8 cellular contexts compared by ENCODE assay signal in the genomic region with DNA sequence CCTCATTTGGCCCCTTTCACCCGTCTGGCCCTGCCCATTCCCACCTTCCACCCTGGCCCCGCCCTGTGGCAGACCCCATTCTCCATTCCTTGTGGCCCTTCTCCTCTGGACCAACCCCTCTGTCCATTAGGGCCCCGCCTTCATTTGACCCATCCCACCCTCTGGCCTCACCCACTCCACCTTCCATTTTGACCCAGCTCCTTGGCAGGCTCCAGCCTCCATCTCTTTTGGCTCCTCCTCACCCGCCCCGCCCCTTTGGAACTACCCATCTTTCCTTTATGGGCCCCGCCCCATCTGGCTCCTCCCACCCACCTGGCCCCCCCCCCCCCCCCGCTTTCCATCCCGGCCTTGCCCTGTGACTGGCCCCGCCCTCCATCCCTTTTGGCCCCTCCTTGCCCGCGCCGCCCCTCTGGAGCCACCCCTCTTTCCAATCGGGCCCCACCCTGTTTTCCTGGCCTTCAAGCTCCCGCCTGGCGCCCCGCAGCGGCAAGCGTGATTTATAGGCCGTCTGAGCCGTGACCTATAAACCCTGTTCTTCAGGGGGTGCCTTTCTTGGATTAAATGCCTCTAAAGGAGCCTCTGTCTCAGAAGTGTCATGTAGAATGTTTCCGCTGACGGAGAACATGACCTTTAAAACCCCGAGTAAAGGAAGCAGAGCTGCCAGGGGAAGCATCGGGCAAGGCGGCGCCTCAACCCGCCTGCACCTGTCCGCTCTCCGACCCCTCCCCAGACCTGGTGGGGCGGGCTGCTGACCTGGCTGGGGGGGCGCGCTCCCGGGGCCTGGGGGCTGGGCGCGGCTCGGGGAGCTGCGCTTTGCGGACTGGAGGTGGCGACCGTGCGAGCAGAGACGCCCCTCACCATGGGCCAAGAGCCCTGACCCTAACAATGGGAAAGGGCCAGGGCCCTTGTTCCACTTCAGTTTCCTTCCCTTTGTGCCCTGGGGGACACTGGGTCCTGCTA.
DNase-seq lines count a peak whose midpoint lies in the region; ATAC-seq, FAIRE-seq and TF ChIP-seq lines count a peak whose summit lies in the region.

No MANE protein-coding gene starts in this region.

- H3K4me1 ChIP-seq in HCT116 (ENCODE audit: control insufficient read depth in 1 of 2, insufficient read depth in 2 of 2, low read length in 2 of 2): peaks cover 27 to 40% of the 10 kb centered on the region in 2 experiments
- peaks cover 6% of the 10 kb centered on the region for H3K4me1 ChIP-seq in RWPE2 (ENCODE audit: insufficient read depth, poor library complexity, severe bottlenecking)
- H3K4me1 ChIP-seq in astrocyte (ENCODE audit: insufficient read depth, low read length): peaks cover 16% of the 10 kb centered on the region

- ATAC-seq in HCT116: peak; percentile 82
- ATAC-seq in RWPE2 (ENCODE audit: low read depth): peak; percentile 59
- ATAC-seq in GM21786 (IDR thresholded peaks at IDR 0.05; ENCODE audit: unreplicated experiment): no peak
- no peak for ATAC-seq in HG02885 (IDR thresholded peaks at IDR 0.05; ENCODE audit: poor library complexity, unreplicated experiment)

- H3K4me2 ChIP-seq in HCT116 (ENCODE audit: low read length): peak overlapping the region; percentile 64
- H3K4me2 ChIP-seq in astrocyte (ENCODE audit: low read length): no peak overlapping the region

- no peaks in the 10 kb centered on the region for H3K27me3 ChIP-seq in HCT116 (ENCODE audit: insufficient read depth, low read length)
- peaks cover 7% of the 10 kb centered on the region for H3K27me3 ChIP-seq in RWPE2 (ENCODE audit: insufficient read depth, poor library complexity, severe bottlenecking)
- peaks cover 48% of the 10 kb centered on the region for H3K27me3 ChIP-seq in astrocyte (ENCODE audit: insufficient read depth, low read length)

- no peaks in the 10 kb centered on the region for H3K9me2 ChIP-seq in HCT116 (ENCODE audit: insufficient read depth)

- H3K27ac ChIP-seq in HCT116 (ENCODE audit: low read depth, low read length) (peak overlapping the region; percentile 39; the same call in 1 of the 2 replicates), RWPE2 (ENCODE audit: poor library complexity, severe bottlenecking) (no peak overlapping the region), astrocyte (ENCODE audit: low read depth, low read length) (no peak overlapping the region)

- TF ChIP-seq RAD21 in HCT116 (IDR thresholded peaks at IDR 0.05; ENCODE audit: low read depth): no peak; the same call in none of the 2 replicates

- H3K79me2 ChIP-seq in HCT116 (ENCODE audit: insufficient read depth, low read length) (no peaks in the 10 kb centered on the region), astrocyte (ENCODE audit: insufficient read depth, low read length) (no peaks in the 10 kb centered on the region)

- peak overlapping the region; percentile 27 for H3K4me3 Mint-ChIP-seq in astrocyte (ENCODE audit: unreplicated experiment)

- whole genome bisulfite sequencing in lower leg skin, 2 donors: 5 to 11% methylated on average over 23 to 42 of the region's 42 CpGs

- H3K36me3 Mint-ChIP-seq in astrocyte (ENCODE audit: low read depth, unreplicated experiment): no peaks in the 10 kb centered on the region

- FAIRE-seq in astrocyte (lab: Jason Lieb, UNC): no peak

- H3K36me3 ChIP-seq in HCT116 (ENCODE audit: control insufficient read depth in 1 of 2, insufficient read depth in 2 of 2, low read length in 2 of 2): no peaks in the 10 kb centered on the region
- H3K36me3 ChIP-seq in RWPE2 (ENCODE audit: low read depth): no peaks in the 10 kb centered on the region
- no peaks in the 10 kb centered on the region for H3K36me3 ChIP-seq in astrocyte (ENCODE audit: insufficient read depth, low read length)

- POLR2A ChIA-PET in HCT116 (lab: Charles Lee): interaction anchor here (0.7 to 0.9 kb wide), 2 partner anchors 27 to 154 kb away, joined by 3 to 5 read pairs; no protein-coding TSS in a partner anchor

- intact Hi-C loops in HCT116 (cut with micrococcal nuclease) (no loop called here), lower leg skin (cut with DNase I; ENCODE audit: low total_unique reads) (no loop called here)

- peak overlapping the region; percentile 21 to 25; a peak in 3 of 4 replicates for H3K4me3 ChIP-seq in HCT116 (replicated peaks in 1 of 2; ENCODE audit: low read depth in 1 of 2, low read length in 2 of 2)
- H3K4me3 ChIP-seq in RWPE2 (ENCODE audit: severe bottlenecking): no peak overlapping the region
- H3K4me3 ChIP-seq in astrocyte (ENCODE audit: insufficient read depth, low read depth, low read length): no peak overlapping the region
- H3K4me3 ChIP-seq in lower leg skin (ENCODE audit: low read depth, poor library complexity, severe bottlenecking): no peak overlapping the region

- no peak overlapping the region; the same call in 1 of the 2 replicates for H3K9ac ChIP-seq in HCT116 (ENCODE audit: low read length)
- H3K9ac ChIP-seq in astrocyte (ENCODE audit: low read length): no peak overlapping the region

- H3K9me3 ChIP-seq in HCT116 (ENCODE audit: control insufficient read depth in 1 of 2, insufficient read depth in 1 of 2, low read depth in 1 of 2, low read length in 2 of 2): no peaks in the 10 kb centered on the region
- no peaks in the 10 kb centered on the region for H3K9me3 ChIP-seq in RWPE2 (ENCODE audit: severe bottlenecking)
- H3K9me3 ChIP-seq in astrocyte (ENCODE audit: insufficient read depth, low read depth, low read length): no peaks in the 10 kb centered on the region

- CTCF ChIA-PET in HCT116 (lab: Charles Lee): interaction anchor here (0.6 to 1.6 kb wide), 3 partner anchors 75 to 790 kb away, joined by 3 to 13 read pairs (median 3); no protein-coding TSS in a partner anchor

- TF ChIP-seq POLR2A in HCT116 (IDR thresholded peaks at IDR 0.05; ENCODE audit: borderline replicate concordance, extremely low read depth, insufficient read depth, insufficient read length) (no peak), lower leg skin (IDR thresholded peaks at IDR 0.05) (no peak)

- no peak for TF ChIP-seq CTCF in HCT116 (IDR thresholded peaks at IDR 0.05 in 2 of 3, conservative IDR thresholded peaks at IDR 0.05 in 1 of 3; ENCODE audit: borderline replicate concordance in 1 of 3, insufficient read depth in 1 of 3, low read depth in 2 of 3, low read length in 2 of 3)
- peak; percentile 17 for TF ChIP-seq CTCF in RWPE2 (IDR thresholded peaks at IDR 0.05; ENCODE audit: poor library complexity, severe bottlenecking)
- no peak for TF ChIP-seq CTCF in astrocyte (IDR thresholded peaks at IDR 0.05; ENCODE audit: insufficient read depth, low read depth, low read length)
- TF ChIP-seq CTCF in lower leg skin (IDR thresholded peaks at IDR 0.05): no peak

- no peaks in the 10 kb centered on the region for H3K9me3 Mint-ChIP-seq in astrocyte (ENCODE audit: unreplicated experiment)

- H2AFZ ChIP-seq in HCT116 (ENCODE audit: low read depth, low read length, poor library complexity, severe bottlenecking) (peak overlapping the region; percentile 54), astrocyte (ENCODE audit: low read depth, low read length) (no peak overlapping the region)

- H3K27ac Mint-ChIP-seq in astrocyte (ENCODE audit: unreplicated experiment): no peak overlapping the region

- H4K20me1 ChIP-seq in HCT116 (ENCODE audit: insufficient read depth) (no peaks in the 10 kb centered on the region), astrocyte (ENCODE audit: insufficient read depth, low read length) (no peaks in the 10 kb centered on the region)

- RAD21 ChIA-PET in HCT116 (lab: Charles Lee; ENCODE audit: low non-redundant PET in 1 of 2, low total read pairs in 2 of 2, uncharacterized antibody in 2 of 2, unreplicated experiment in 2 of 2): interaction anchor here in 1 of 2 experiments (0.6 kb wide), 1 partner anchor 236 kb away, joined by 3 read pairs; no protein-coding TSS in a partner anchor

- DNase-seq in HCT116 (ENCODE audit: low read depth, low spot score) (peak; percentile 88), RWPE2 (ENCODE audit: low spot score) (peak; percentile 86), astrocyte (ENCODE audit: low read depth) (no peak), lower leg skin (ENCODE audit: low spot score in 2 of 2) (peak; percentile 20 to 92), T1000 (lab: John Stamatoyannopoulos, UW) (no peak)
- DNase-seq in stimulated activated CD8-positive, alpha-beta memory T cell treated with anti-CD3 and anti-CD28 coated beads, Interleukin-7, amount 100 ng/mL, for 24 hours (ENCODE audit: low read depth): peak; percentile 25

- peaks cover 33% of the 10 kb centered on the region for H3K27me3 Mint-ChIP-seq in astrocyte (ENCODE audit: low read depth, unreplicated experiment)

- no TSS peak for BruUV-seq in HCT116 (replicated peaks; lab: Mats Ljungman, UMichigan)

- peaks cover 3% of the 10 kb centered on the region for H3K4me1 Mint-ChIP-seq in astrocyte (ENCODE audit: low read depth, unreplicated experiment)

TF ChIP-seq in HCT116, 20 proteins besides CTCF, POLR2A, EP300 and RAD21:
- TF ChIP-seq CBX3 (IDR thresholded peaks at IDR 0.05; ENCODE audit: low read depth): no peak
- no peak for TF ChIP-seq EZH2phosphoT487 (IDR thresholded peaks at IDR 0.05; ENCODE audit: borderline replicate concordance)
- TF ChIP-seq YY1 (IDR thresholded peaks at IDR 0.05; ENCODE audit: extremely low read depth, insufficient replicate concordance, low read depth, low read length): peak; percentile 5
- TF ChIP-seq TCF7L2 (IDR thresholded peaks at IDR 0.05; ENCODE audit: borderline replicate concordance, extremely low read depth, insufficient read depth, insufficient read length): peak; percentile 46
- TF ChIP-seq, protein P1, sequence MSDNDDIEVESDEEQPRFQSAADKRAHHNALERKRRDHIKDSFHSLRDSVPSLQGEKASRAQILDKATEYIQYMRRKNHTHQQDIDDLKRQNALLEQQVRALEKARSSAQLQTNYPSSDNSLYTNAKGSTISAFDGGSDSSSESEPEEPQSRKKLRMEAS (IDR thresholded peaks at IDR 0.05): no peak
- no peak for TF ChIP-seq ZNF274 (IDR thresholded peaks at IDR 0.05; ENCODE audit: low read depth, low read length)
- TF ChIP-seq ZFX (IDR thresholded peaks at IDR 0.05): no peak
- TF ChIP-seq SP1 (IDR thresholded peaks at IDR 0.05; ENCODE audit: low read depth): peak; percentile 23; the same call in 1 of the 2 replicates

Comparison
In these comparisons a context has a peak if more than half of its experiments do, and no peak if none do; other contexts are left out.
1. ATAC-seq: peak in HCT116 (single experiment) and RWPE2 (single experiment); none in GM21786 (single experiment) and HG02885 (single experiment).
2. DNase-seq: peak in HCT116 (single experiment), RWPE2 (single experiment), lower leg skin (2 of 2) and stimulated activated CD8-positive, alpha-beta memory T cell treated with anti-CD3 and anti-CD28 coated beads, Interleukin-7, amount 100 ng/mL, for 24 hours (single experiment); none in astrocyte (single experiment) and T1000 (single experiment).
3. H3K4me3 ChIP-seq: peak in HCT116 (2 of 2); none in RWPE2 (single experiment), astrocyte (single experiment) and lower leg skin (single experiment).